Comparison of ENCODE assay signal across 8 cellular contexts in genomic region chr14:21308132-21308478, GRCh38. TPM values are rescaled to one million over a fixed set of nuclear protein-coding genes. Genes with fewer than 3 reads are reported as not detected.
DNase-seq lines count a peak whose midpoint lies in the region; ATAC-seq and TF ChIP-seq lines count a peak whose summit lies in the region.

No MANE protein-coding gene starts in this region.

- H4K20me1 ChIP-seq in MM.1S (ENCODE audit: insufficient read depth, low read length), result no peaks in the 10 kb centered on the region

- peak overlapping the region; percentile 94 for H3K27ac ChIP-seq in 22Rv1
- peak overlapping the region; percentile 84; the same call in 1 of the 2 replicates for H3K27ac ChIP-seq in MM.1S (ENCODE audit: low read length)
- H3K27ac ChIP-seq in epithelial cell of prostate, result peak overlapping the region; percentile 43

- H3F3A ChIP-seq in MM.1S (ENCODE audit: insufficient read depth, low read length), result peaks cover 10% of the 10 kb centered on the region

- ATAC-seq in GM19372 (IDR thresholded peaks at IDR 0.05; ENCODE audit: low read depth, unreplicated experiment) (peak; percentile 33), GM19455 (IDR thresholded peaks at IDR 0.05; ENCODE audit: unreplicated experiment) (no peak)

- no peaks in the 10 kb centered on the region for H3K9me3 ChIP-seq in MM.1S (replicated peaks; ENCODE audit: insufficient read depth, low read length)

- no peaks in the 10 kb centered on the region for H3K9me3 Mint-ChIP-seq in progenitor cell of endocrine pancreas (ENCODE audit: low read depth)

- peaks cover 7% of the 10 kb centered on the region; the same call in 1 of the 2 replicates for H3K4me1 ChIP-seq in MM.1S (ENCODE audit: low read length)

- H3K36me3 ChIP-seq in MM.1S (replicated peaks; ENCODE audit: insufficient read depth, low read length), result no peaks in the 10 kb centered on the region

- peaks cover 22% of the 10 kb centered on the region for H3K4me1 Mint-ChIP-seq in progenitor cell of endocrine pancreas (ENCODE audit: low read depth)

- H3K27me3 Mint-ChIP-seq in progenitor cell of endocrine pancreas, result no peaks in the 10 kb centered on the region

- H3K4me3 ChIP-seq in MM.1S (ENCODE audit: low read length), result peak overlapping the region; percentile 54

- H3K4me3 Mint-ChIP-seq in progenitor cell of endocrine pancreas (ENCODE audit: low read depth), result peak overlapping the region; percentile 75

- TF ChIP-seq CTCF in 22Rv1 (IDR thresholded peaks at IDR 0.05), result no peak
- TF ChIP-seq CTCF in MM.1S (IDR thresholded peaks at IDR 0.05; ENCODE audit: low read length), result no peak
- TF ChIP-seq CTCF in progenitor cell of endocrine pancreas (IDR thresholded peaks at IDR 0.05; ENCODE audit: unreplicated experiment), result no peak

- H3K9ac ChIP-seq in MM.1S (ENCODE audit: low read length), result peak overlapping the region; percentile 48; the same call in 1 of the 2 replicates

- no peaks in the 10 kb centered on the region for H3K27me3 ChIP-seq in MM.1S (replicated peaks; ENCODE audit: insufficient read depth, low read length)

- peak overlapping the region; percentile 96 for H3K27ac Mint-ChIP-seq in progenitor cell of endocrine pancreas

- H3K4me2 ChIP-seq in MM.1S (ENCODE audit: low read depth, low read length), result peak overlapping the region; percentile 69

- no peaks in the 10 kb centered on the region for H3K9me2 ChIP-seq in MM.1S (replicated peaks; ENCODE audit: insufficient read depth, low read length)

- DNase-seq in MM.1S, result peak; percentile 48
- no peak for DNase-seq in epithelial cell of prostate (ENCODE audit: low read depth, low spot score)
- DNase-seq in progenitor cell of endocrine pancreas (ENCODE audit: low spot score, unreplicated experiment), result no peak
- DNase-seq in NCI-H2081 treated with DMSO at 0.1 percent for 48 hours (lab: John Stamatoyannopoulos, UW), result no peak
- no peak for DNase-seq in stimulated activated CD8-positive, alpha-beta memory T cell treated with anti-CD3 and anti-CD28 coated beads, Interleukin-4, amount 100 ng/mL, for 48 hours

- H2AFZ ChIP-seq in MM.1S (ENCODE audit: low read length), result peak overlapping the region; percentile 51; the same call in 1 of the 2 replicates

- no peaks in the 10 kb centered on the region for H3K36me3 Mint-ChIP-seq in progenitor cell of endocrine pancreas (ENCODE audit: insufficient read depth)

- no peaks in the 10 kb centered on the region for H3K79me2 ChIP-seq in MM.1S (ENCODE audit: low read length)

RNA-seq across cellular contexts. Expression of gene RPGRIP1, which starts 28.2 kb away (rescaled TPM):
- 0.19 and 0.58 TPM in 2 replicates for total RNA-seq in progenitor cell of endocrine pancreas

RNA-seq across cellular contexts. Expression of gene HNRNPC, which starts 38.9 kb away (rescaled TPM):
- 676 and 690 TPM in 2 replicates for total RNA-seq in progenitor cell of endocrine pancreas

Comparison
In these comparisons a context has a peak if more than half of its experiments do, and no peak if none do; other contexts are left out.
1. H3K27ac ChIP-seq: peak in every context shown above with its lines; median percentile 94 in 22Rv1; 84 in MM.1S; 43 in epithelial cell of prostate.